ENCODE assay signal across 1 cellular context in genomic region chr6:39209908-39210307, GRCh38.
TF ChIP-seq lines count a peak whose summit lies in the region.

No MANE protein-coding gene starts in this region.

TF ChIP-seq in WTC11, 78 proteins besides CTCF, POLR2A, EP300 and RAD21 (continued from another document):
- TF ChIP-seq ZNF281 (CRISPR knock-in tag; IDR thresholded peaks at IDR 0.05): no peak
- TF ChIP-seq ATF3 (CRISPR knock-in tag; conservative IDR thresholded peaks at IDR 0.05): no peak
- no peak for TF ChIP-seq MAX (CRISPR knock-in tag; IDR thresholded peaks at IDR 0.05)
- no peak for TF ChIP-seq ZMAT4 (CRISPR knock-in tag; IDR thresholded peaks at IDR 0.05)
- no peak for TF ChIP-seq ZNF317 (CRISPR knock-in tag; IDR thresholded peaks at IDR 0.05; ENCODE audit: borderline replicate concordance, low read depth)
- no peak for TF ChIP-seq ZBTB43 (CRISPR knock-in tag; IDR thresholded peaks at IDR 0.05)
- no peak for TF ChIP-seq KAT7 (CRISPR knock-in tag; IDR thresholded peaks at IDR 0.05; ENCODE audit: borderline replicate concordance)
